ENCODE assay signal across 8 cellular contexts in genomic region chr16:67028555-67029248, GRCh38. TPM values are rescaled to one million over a fixed set of nuclear protein-coding genes. Genes with fewer than 3 reads are reported as not detected.
DNase-seq lines count a peak whose midpoint lies in the region; ATAC-seq and TF ChIP-seq lines count a peak whose summit lies in the region.

Gene CBFB, plus strand, starts transcription at chr16:67029149. Its CDS starts 259 bp downstream, at chr16:67029408.

- intact Hi-C loops in activated CD4-positive, alpha-beta T cell treated with anti-CD3 and anti-CD28 coated beads for 36 hours (cut with DNase I, micrococcal nuclease), result loop anchor here in 1 of 2 experiments (1.0 to 2.0 kb wide), 10 partner anchors 25 to 453 kb away; partner anchors contain the start of genes ATP6V0D1, CIAO2B, CMTM4 and FBXL8

- H3K4me3 Mint-ChIP-seq in activated CD4-positive, alpha-beta T cell treated with anti-CD3 and anti-CD28 coated beads for 36 hours, result peak within 1 kb of the TSS; percentile 87
- peak within 1 kb of the TSS; percentile 87 for H3K4me3 Mint-ChIP-seq in chondrocyte (ENCODE audit: unreplicated experiment)

- CTCF ChIA-PET in activated CD4-positive, alpha-beta T cell treated with anti-CD3 and anti-CD28 coated beads for 36 hours (lab: Charles Lee), result interaction anchor here (0.6 to 5.8 kb wide), 11 partner anchors 10 to 165 kb away, joined by 3 to 55 read pairs (median 4); partner anchors contain the start of gene NOL3

- POLR2A ChIA-PET in activated CD4-positive, alpha-beta T cell treated with anti-CD3 and anti-CD28 coated beads for 36 hours (lab: Charles Lee), result interaction anchor here (0.6 to 1.5 kb wide), 3 partner anchors 9 to 245 kb away, joined by 3 to 8 read pairs (median 3); no protein-coding TSS in a partner anchor

- H3K36me3 Mint-ChIP-seq in activated CD4-positive, alpha-beta T cell treated with anti-CD3 and anti-CD28 coated beads for 36 hours (ENCODE audit: low read depth), result peaks cover 27% of the 10 kb centered on the region
- no peaks in the 10 kb centered on the region for H3K36me3 Mint-ChIP-seq in chondrocyte (ENCODE audit: low read depth)

- TF ChIP-seq CTCF in chondrocyte (IDR thresholded peaks at IDR 0.05), result peak; percentile 24

- H3K27ac Mint-ChIP-seq in activated CD4-positive, alpha-beta T cell treated with anti-CD3 and anti-CD28 coated beads for 36 hours, result peak within 1 kb of the TSS; percentile 90
- H3K27ac Mint-ChIP-seq in chondrocyte (ENCODE audit: unreplicated experiment), result peak within 1 kb of the TSS; percentile 85

- DNase-seq in AG20443 (ENCODE audit: low spot score) (peak; percentile 100), NCI-H524 (lab: John Stamatoyannopoulos, UW) (peak; percentile 81 to 92), chondrocyte (ENCODE audit: low spot score) (peak; percentile 95), kidney tubule cell (ENCODE audit: low spot score) (peak; percentile 95)
- DNase-seq in activated CD4-positive, alpha-beta T cell treated with anti-CD3 and anti-CD28 coated beads for 36 hours, result peak; percentile 95
- DNase-seq in stimulated activated CD4-positive, alpha-beta T cell treated with anti-CD3 and anti-CD28 coated beads, Interleukin-1b, Interleukin-23, amount 100 ng/mL, for 1 hour (ENCODE audit: low read depth in 2 of 2), result peak; percentile 80 to 94

- ATAC-seq in GM19025 (IDR thresholded peaks at IDR 0.05; ENCODE audit: low read depth, unreplicated experiment) (peak; percentile 73), HG03342 (IDR thresholded peaks at IDR 0.05; ENCODE audit: unreplicated experiment) (peak; percentile 79)
- ATAC-seq in activated CD4-positive, alpha-beta T cell treated with anti-CD3 and anti-CD28 coated beads for 36 hours, result peak; percentile 90

- H3K27me3 Mint-ChIP-seq in activated CD4-positive, alpha-beta T cell treated with anti-CD3 and anti-CD28 coated beads for 36 hours, result no peaks in the 10 kb centered on the region
- H3K27me3 Mint-ChIP-seq in chondrocyte (ENCODE audit: low read depth), result no peaks in the 10 kb centered on the region

- H3K9me3 Mint-ChIP-seq in activated CD4-positive, alpha-beta T cell treated with anti-CD3 and anti-CD28 coated beads for 36 hours (ENCODE audit: low read depth), result no peaks in the 10 kb centered on the region
- H3K9me3 Mint-ChIP-seq in chondrocyte (ENCODE audit: low read depth), result no peaks in the 10 kb centered on the region

- H3K4me1 Mint-ChIP-seq in activated CD4-positive, alpha-beta T cell treated with anti-CD3 and anti-CD28 coated beads for 36 hours, result peaks cover 34% of the 10 kb centered on the region
- peaks cover 33% of the 10 kb centered on the region for H3K4me1 Mint-ChIP-seq in chondrocyte (ENCODE audit: low read depth)

RNA-seq across cellular contexts. Expression of gene CBFB, which starts in this region (rescaled TPM):
- 10 to 100 TPM; 84.6 to 90.2 TPM for total RNA-seq in activated CD4-positive, alpha-beta T cell treated with anti-CD3 and anti-CD28 coated beads for 36 hours
- 56.6 to 62.7 TPM (median 61.3 TPM) in 3 replicates for total RNA-seq in chondrocyte

Comparison
In these comparisons a context has a peak if more than half of its experiments do, and no peak if none do; other contexts are left out.
1. Peak in every context shown above with its lines: DNase-seq and ATAC-seq.